8 cellular contexts compared by ENCODE assay signal in genomic region chr12:6927379-6927991, GRCh38. TPM values are rescaled to one million over a fixed set of nuclear protein-coding genes. Genes with fewer than 3 reads are reported as not detected.
DNase-seq lines count a peak whose midpoint lies in the region; ATAC-seq and TF ChIP-seq lines count a peak whose summit lies in the region.

Gene ATN1, plus strand, starts transcription at chr12:6927959. Its CDS starts 6,043 bp downstream, at chr12:6934002.

- H3K4me1 ChIP-seq in endocrine pancreas (ENCODE audit: control insufficient read depth, insufficient read depth, low read length) (peaks cover 8% of the 10 kb centered on the region), lower lobe of right lung (peaks cover 64% of the 10 kb centered on the region)

- peak; percentile 51 to 70 for DNase-seq in NCI-H2081 (lab: John Stamatoyannopoulos, UW)
- DNase-seq in NCI-H2081 treated with DMSO at 0.1 percent for 48 hours (lab: John Stamatoyannopoulos, UW) = no peak
- peak; percentile 60 for DNase-seq in NCI-H1105 (lab: John Stamatoyannopoulos, UW)
- DNase-seq in lower lobe of right lung = peak; percentile 77
- peak; percentile 62 for DNase-seq in stimulated activated naive CD8-positive, alpha-beta T cell treated with anti-CD3 and anti-CD28 coated beads, Interleukin-15, Interleukin-2, amounts not matched to agents 100 U/mL and 50 U/mL, for 24 hours

- H3K36me3 ChIP-seq in endocrine pancreas (ENCODE audit: control insufficient read depth, insufficient read depth, low read length) = no peaks in the 10 kb centered on the region
- H3K36me3 ChIP-seq in lower lobe of right lung = peaks cover 8% of the 10 kb centered on the region

- ATAC-seq in activated CD4-positive, CD25-positive, alpha-beta regulatory T cell treated with anti-CD3 and anti-CD28 coated beads, Interleukin-2, amount 50 U/mL, for 24 hours = peak; percentile 10 to 34
- ATAC-seq in lower lobe of right lung (peak; percentile 49 to 56), HG03025 (IDR thresholded peaks at IDR 0.05; ENCODE audit: low FRiP score, unreplicated experiment) (no peak)
- peak; percentile 24 for ATAC-seq in stimulated activated naive CD8-positive, alpha-beta T cell treated with anti-CD3 and anti-CD28 coated beads, Interleukin-15, Interleukin-2, amounts not matched to agents 100 U/mL and 50 U/mL, for 24 hours

- H3K9ac ChIP-seq in endocrine pancreas (ENCODE audit: control insufficient read depth, insufficient read depth, low read length) = peak within 1 kb of the TSS; percentile 67

- intact Hi-C loops in lower lobe of right lung (cut with DNase I) = no loop called here

- H3K27ac ChIP-seq in lower lobe of right lung = peak within 1 kb of the TSS; percentile 86

- H3K4me3 ChIP-seq in endocrine pancreas (ENCODE audit: control insufficient read depth, insufficient read depth, low read length) (peak within 1 kb of the TSS; percentile 25), lower lobe of right lung (peak within 1 kb of the TSS; percentile 81)

- H3K9me3 ChIP-seq in endocrine pancreas (ENCODE audit: control insufficient read depth, low read length) = no peaks in the 10 kb centered on the region
- H3K9me3 ChIP-seq in lower lobe of right lung = no peaks in the 10 kb centered on the region

- TF ChIP-seq CTCF in lower lobe of right lung (IDR thresholded peaks at IDR 0.05) = no peak

- no peaks in the 10 kb centered on the region for H3K27me3 ChIP-seq in endocrine pancreas (ENCODE audit: control insufficient read depth, insufficient read depth, low read length)
- H3K27me3 ChIP-seq in lower lobe of right lung (ENCODE audit: low read depth) = no peaks in the 10 kb centered on the region

RNA-seq across cellular contexts. Expression of gene ATN1, which starts in this region (rescaled TPM):
- 123 TPM for total RNA-seq in lower lobe of right lung
